22 cellular contexts compared by ENCODE assay signal in genomic region chr12:119630962-119631550, GRCh38. TPM values are rescaled to one million over a fixed set of nuclear protein-coding genes. Genes with fewer than 3 reads are reported as not detected.
DNase-seq lines count a peak whose midpoint lies in the region; ATAC-seq and TF ChIP-seq lines count a peak whose summit lies in the region.
"Had no signal": no experiment of that assay in that cellular context is flagged by ENCODE, and none has a peak within 500 bp of the region (broad histone marks: within the 10 kb centered on the region; RNA-seq: fewer than 3 reads in every experiment).

No MANE protein-coding gene starts in this region.

- H3K36me3 Mint-ChIP-seq in endothelial cell (ENCODE audit: low read depth, unreplicated experiment) = peaks cover 31% of the 10 kb centered on the region
- H3K36me3 Mint-ChIP-seq: CD14-positive monocyte; CD8-positive, alpha-beta memory T cell had no signal

- no peaks in the 10 kb centered on the region for H3K9me2 ChIP-seq in neural cell (ENCODE audit: insufficient read depth, low read length)

- no peak overlapping the region for H3K27ac Mint-ChIP-seq in endothelial cell (ENCODE audit: unreplicated experiment)
- H3K27ac Mint-ChIP-seq: CD4-positive, alpha-beta T cell; CD8-positive, alpha-beta memory T cell; GM23338; H9 had no signal

- no peaks in the 10 kb centered on the region for H3K79me2 ChIP-seq in neural cell (replicated peaks; ENCODE audit: insufficient read depth, low read length)

- H3K9me3 ChIP-seq in neural cell (ENCODE audit: low read length) = no peaks in the 10 kb centered on the region
- H3K9me3 ChIP-seq: BE2C; BLaER1 treated with 17β-estradiol and CSF1 and Interleukin-3, amounts not matched to agents 10 nM and 100 nM had no signal

- H3K4me1 Mint-ChIP-seq in endothelial cell (ENCODE audit: unreplicated experiment) = no peaks in the 10 kb centered on the region
- H3K4me1 Mint-ChIP-seq: CD14-positive monocyte; CD8-positive, alpha-beta memory T cell had no signal

- H3K27me3 ChIP-seq in neural cell (ENCODE audit: insufficient read depth, low read depth, low read length) = no peaks in the 10 kb centered on the region
- H3K27me3 ChIP-seq: BE2C; BLaER1 treated with 17β-estradiol and CSF1 and Interleukin-3, amounts not matched to agents 10 nM and 100 nM had no signal

- H3F3A ChIP-seq in neural cell (ENCODE audit: insufficient read depth, low read length, poor library complexity, severe bottlenecking) = no peaks in the 10 kb centered on the region

- no peak overlapping the region for H3K27ac ChIP-seq in neural cell (ENCODE audit: low read length)
- H3K27ac ChIP-seq: 22Rv1; BLaER1 treated with 17β-estradiol and CSF1 and Interleukin-3, amounts not matched to agents 10 nM and 100 nM had no signal

- no peak for TF ChIP-seq RAD21 in neural cell (conservative IDR thresholded peaks at IDR 0.05)

- H3K27me3 Mint-ChIP-seq in endothelial cell (ENCODE audit: unreplicated experiment) = no peaks in the 10 kb centered on the region

- no peak overlapping the region for H3K4me2 ChIP-seq in neural cell (ENCODE audit: low read length)
- H3K4me2 ChIP-seq: BLaER1 treated with 17β-estradiol and CSF1 and Interleukin-3, amounts not matched to agents 10 nM and 100 nM; GM23338 had no signal

- peak overlapping the region; percentile 56 for H3K4me3 Mint-ChIP-seq in endothelial cell (ENCODE audit: unreplicated experiment)
- H3K4me3 Mint-ChIP-seq: CD14-positive monocyte; CD4-positive, alpha-beta T cell; CD8-positive, alpha-beta memory T cell; GM23338; H9 had no signal

- H3K4me3 ChIP-seq in neural cell (ENCODE audit: low read length) = peak overlapping the region; percentile 11
- H3K4me3 ChIP-seq: BLaER1 treated with 17β-estradiol and CSF1 and Interleukin-3, amounts not matched to agents 10 nM and 100 nM; GM23338 had no signal

- no peaks in the 10 kb centered on the region for H4K20me1 ChIP-seq in neural cell (ENCODE audit: insufficient read depth)
- H4K20me1 ChIP-seq: BLaER1 treated with 17β-estradiol and CSF1 and Interleukin-3, amounts not matched to agents 10 nM and 100 nM had no signal

- TF ChIP-seq CTCF in endothelial cell (IDR thresholded peaks at IDR 0.05; ENCODE audit: unreplicated experiment) = no peak
- no peak for TF ChIP-seq CTCF in neural cell (IDR thresholded peaks at IDR 0.05; ENCODE audit: poor library complexity, severe bottlenecking)

- no peak for TF ChIP-seq EP300 in neural cell (conservative IDR thresholded peaks at IDR 0.05; ENCODE audit: poor library complexity, severe bottlenecking)

- no peak overlapping the region for H3K9ac ChIP-seq in neural cell (ENCODE audit: low read length)
- H3K9ac ChIP-seq: BLaER1 treated with 17β-estradiol and CSF1 and Interleukin-3, amounts not matched to agents 10 nM and 100 nM had no signal

- H2AFZ ChIP-seq in neural cell (ENCODE audit: low read depth, low read length) = no peak overlapping the region
- H2AFZ ChIP-seq: GM23338 had no signal

- no peak for ATAC-seq in GM21825 (IDR thresholded peaks at IDR 0.05; ENCODE audit: unreplicated experiment)
- ATAC-seq in GM21737 (IDR thresholded peaks at IDR 0.05; ENCODE audit: unreplicated experiment) = no peak
- ATAC-seq: GM23338, HCT116 had no signal

- DNase-seq in OCI-M1 (lab: John Stamatoyannopoulos, UW) (peak; percentile 40), endothelial cell (ENCODE audit: low spot score) (no peak), NCI-H1048 (lab: John Stamatoyannopoulos, UW) (no peak)
- DNase-seq: AML-193; BE2C; CD4-positive, alpha-beta T cell; CD8-positive, alpha-beta memory T cell; DMS 273 treated with DMSO at 0.1 percent for 48 hours; DMS53; DMS79 treated with DMSO at 0.1 percent for 48 hours; GF-D8; H9 had no signal

- H3K36me3 ChIP-seq in neural cell (ENCODE audit: insufficient read depth, low read length) = no peaks in the 10 kb centered on the region
- H3K36me3 ChIP-seq: BE2C; BLaER1 treated with 17β-estradiol and CSF1 and Interleukin-3, amounts not matched to agents 10 nM and 100 nM had no signal

- H3K9me3 Mint-ChIP-seq in endothelial cell (ENCODE audit: unreplicated experiment) = no peaks in the 10 kb centered on the region
- H3K9me3 Mint-ChIP-seq: CD4-positive, alpha-beta T cell; CD8-positive, alpha-beta memory T cell; GM23338; H9 had no signal

TF ChIP-seq in neural cell, 6 proteins besides CTCF, POLR2A, EP300 and RAD21:
- TF ChIP-seq, protein P1, sequence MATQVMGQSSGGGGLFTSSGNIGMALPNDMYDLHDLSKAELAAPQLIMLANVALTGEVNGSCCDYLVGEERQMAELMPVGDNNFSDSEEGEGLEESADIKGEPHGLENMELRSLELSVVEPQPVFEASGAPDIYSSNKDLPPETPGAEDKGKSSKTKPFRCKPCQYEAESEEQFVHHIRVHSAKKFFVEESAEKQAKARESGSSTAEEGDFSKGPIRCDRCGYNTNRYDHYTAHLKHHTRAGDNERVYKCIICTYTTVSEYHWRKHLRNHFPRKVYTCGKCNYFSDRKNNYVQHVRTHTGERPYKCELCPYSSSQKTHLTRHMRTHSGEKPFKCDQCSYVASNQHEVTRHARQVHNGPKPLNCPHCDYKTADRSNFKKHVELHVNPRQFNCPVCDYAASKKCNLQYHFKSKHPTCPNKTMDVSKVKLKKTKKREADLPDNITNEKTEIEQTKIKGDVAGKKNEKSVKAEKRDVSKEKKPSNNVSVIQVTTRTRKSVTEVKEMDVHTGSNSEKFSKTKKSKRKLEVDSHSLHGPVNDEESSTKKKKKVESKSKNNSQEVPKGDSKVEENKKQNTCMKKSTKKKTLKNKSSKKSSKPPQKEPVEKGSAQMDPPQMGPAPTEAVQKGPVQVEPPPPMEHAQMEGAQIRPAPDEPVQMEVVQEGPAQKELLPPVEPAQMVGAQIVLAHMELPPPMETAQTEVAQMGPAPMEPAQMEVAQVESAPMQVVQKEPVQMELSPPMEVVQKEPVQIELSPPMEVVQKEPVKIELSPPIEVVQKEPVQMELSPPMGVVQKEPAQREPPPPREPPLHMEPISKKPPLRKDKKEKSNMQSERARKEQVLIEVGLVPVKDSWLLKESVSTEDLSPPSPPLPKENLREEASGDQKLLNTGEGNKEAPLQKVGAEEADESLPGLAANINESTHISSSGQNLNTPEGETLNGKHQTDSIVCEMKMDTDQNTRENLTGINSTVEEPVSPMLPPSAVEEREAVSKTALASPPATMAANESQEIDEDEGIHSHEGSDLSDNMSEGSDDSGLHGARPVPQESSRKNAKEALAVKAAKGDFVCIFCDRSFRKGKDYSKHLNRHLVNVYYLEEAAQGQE (IDR thresholded peaks at IDR 0.05; ENCODE audit: borderline replicate concordance) = no peak
- TF ChIP-seq POLR2AphosphoS5 (IDR thresholded peaks at IDR 0.05) (no peak), EZH2 (IDR thresholded peaks at IDR 0.05; ENCODE audit: borderline replicate concordance, insufficient read depth, low read length, poor library complexity, severe bottlenecking) (no peak), MXI1 (conservative IDR thresholded peaks at IDR 0.05; ENCODE audit: poor library complexity, severe bottlenecking) (no peak), SMC3 (conservative IDR thresholded peaks at IDR 0.05; ENCODE audit: poor library complexity) (no peak), TAF1 (IDR thresholded peaks at IDR 0.05; ENCODE audit: low read depth) (no peak)

RNA-seq across cellular contexts. Expression of gene PRKAB1, which starts 36.9 kb away (rescaled TPM):
- 28.5 TPM for total RNA-seq in endothelial cell (ENCODE audit: unreplicated experiment)
- polyA plus RNA-seq in neural cell = 36.8 and 38.0 TPM in 2 replicates
- 32.9 and 34.0 TPM in 2 replicates for polyA minus RNA-seq in neural cell

RNA-seq across cellular contexts. Expression of gene TMEM233, which starts 37.5 kb away (rescaled TPM):
- 7.2 TPM for total RNA-seq in endothelial cell (ENCODE audit: unreplicated experiment)
- not detected in 2 replicates for polyA plus RNA-seq in neural cell
- not detected in 2 replicates for polyA minus RNA-seq in neural cell
- total RNA-seq: CD4-positive, alpha-beta T cell; CD8-positive, alpha-beta memory T cell; G401; H9 had no signal
- polyA plus RNA-seq: AG04450; CD14-positive monocyte; CD8-positive, alpha-beta memory T cell had no signal
